In genomic region chr10:97686962-97687784, GRCh38 we compare ENCODE assay signal across 8 cellular contexts. TPM values are rescaled to one million over a fixed set of nuclear protein-coding genes. Genes with fewer than 3 reads are reported as not detected.
DNase-seq lines count a peak whose midpoint lies in the region; TF ChIP-seq lines count a peak whose summit lies in the region.

Gene AVPI1 (minus strand): TSS chr10:97687241. CDS start chr10:97679905, 7,336 bp downstream.

- no peak for TF ChIP-seq CTCF in HFFc6 (IDR thresholded peaks at IDR 0.05)

- peak within 1 kb of the TSS; percentile 97 for H3K27ac Mint-ChIP-seq in HFFc6
- peak within 1 kb of the TSS; percentile 22 for H3K27ac Mint-ChIP-seq in activated naive CD4-positive, alpha-beta T cell treated with anti-CD3 and anti-CD28 coated beads, Interleukin-2, amount 10 ng/mL, durations not matched to agents 7 days and 5 days

- CTCF ChIA-PET in activated naive CD4-positive, alpha-beta T cell treated with anti-CD3 and anti-CD28 coated beads, Interleukin-2, amount 10 ng/mL, durations not matched to agents 7 days and 5 days (lab: Charles Lee): interaction anchor here (0.6 to 6.0 kb wide), 17 partner anchors 10 to 354 kb away, joined by 3 to 32 read pairs (median 6); partner anchors contain the start of genes ANKRD2 and ZFYVE27

- no peaks in the 10 kb centered on the region; the same call in 1 of the 2 replicates for H3K36me3 Mint-ChIP-seq in HFFc6 (ENCODE audit: low read depth)
- H3K36me3 Mint-ChIP-seq in activated naive CD4-positive, alpha-beta T cell treated with anti-CD3 and anti-CD28 coated beads, Interleukin-2, amount 10 ng/mL, durations not matched to agents 7 days and 5 days: no peaks in the 10 kb centered on the region

- DNase-seq in GM04504 (ENCODE audit: low read depth): peak; percentile 95
- peak; percentile 97 for DNase-seq in HFFc6
- peak; percentile 96 for DNase-seq in NAMALWA (ENCODE audit: low spot score)
- DNase-seq in SK-MEL-5 (ENCODE audit: low read depth, low spot score): peak; percentile 95
- peak; percentile 97 for DNase-seq in activated naive CD4-positive, alpha-beta T cell treated with anti-CD3 and anti-CD28 coated beads, Interleukin-2, amount 10 ng/mL, durations not matched to agents 7 days and 5 days
- DNase-seq in germinal center (ENCODE audit: low spot score): peak; percentile 96
- DNase-seq in non-pigmented ciliary epithelial cell (ENCODE audit: low read depth): peak; percentile 81
- DNase-seq in substantia nigra (lab: John Stamatoyannopoulos, UW): peak; percentile 60 to 99 (median 90)

- peak within 1 kb of the TSS; percentile 87 for H3K27ac ChIP-seq in substantia nigra (ENCODE audit: low read depth, low read length, poor library complexity, severe bottlenecking)

- in situ Hi-C loops in SK-MEL-5 (cut with HindIII; ENCODE audit: low pct_unique_long_range_greater_than_20kb, low sequenced_read_pairs): no loop called here

- H3K4me3 Mint-ChIP-seq in HFFc6: peak within 1 kb of the TSS; percentile 95
- H3K4me3 Mint-ChIP-seq in activated naive CD4-positive, alpha-beta T cell treated with anti-CD3 and anti-CD28 coated beads, Interleukin-2, amount 10 ng/mL, durations not matched to agents 7 days and 5 days: peak within 1 kb of the TSS; percentile 80

- peaks cover 66% of the 10 kb centered on the region for H3K4me1 Mint-ChIP-seq in HFFc6 (ENCODE audit: low read depth)
- peaks cover 18% of the 10 kb centered on the region for H3K4me1 Mint-ChIP-seq in activated naive CD4-positive, alpha-beta T cell treated with anti-CD3 and anti-CD28 coated beads, Interleukin-2, amount 10 ng/mL, durations not matched to agents 7 days and 5 days

- H3K9me3 Mint-ChIP-seq in HFFc6: no peaks in the 10 kb centered on the region
- no peaks in the 10 kb centered on the region for H3K9me3 Mint-ChIP-seq in activated naive CD4-positive, alpha-beta T cell treated with anti-CD3 and anti-CD28 coated beads, Interleukin-2, amount 10 ng/mL, durations not matched to agents 7 days and 5 days

- H3K27me3 Mint-ChIP-seq in HFFc6 (ENCODE audit: insufficient read depth): no peaks in the 10 kb centered on the region; the same call in 1 of the 2 replicates
- H3K27me3 Mint-ChIP-seq in activated naive CD4-positive, alpha-beta T cell treated with anti-CD3 and anti-CD28 coated beads, Interleukin-2, amount 10 ng/mL, durations not matched to agents 7 days and 5 days: peaks cover 16% of the 10 kb centered on the region

RNA-seq across cellular contexts. Expression of gene AVPI1, which starts in this region (rescaled TPM):
- 10 to 100 TPM; 28.2 to 44.8 (median 39.5) TPM for total RNA-seq in HFFc6 (2021; fragmentation: NEBNext Ultra II Directional; extraction: Animal tissue kit (Norgen Biotek cat#: 25700))
- 126 and 133 TPM in 2 replicates for total RNA-seq in SK-MEL-5 (2014; rRNA removed; shearing (Covaris generic))
- polyA plus RNA-seq in SK-MEL-5 (2015; cell fraction: cytosol; rRNA removed): 91.0 and 105 TPM in 2 replicates
- 16.6 and 22.6 TPM in 2 replicates for polyA plus RNA-seq in SK-MEL-5 (2015; cell fraction: nucleus; rRNA removed)

Comparison
In these comparisons a context has a peak if more than half of its experiments do, and no peak if none do; other contexts are left out.
1. Peak in every context shown above with its lines: DNase-seq and H3K27ac ChIP-seq.